8 cellular contexts compared by ENCODE assay signal in genomic region chr14:50830044-50830931, GRCh38. TPM values are rescaled to one million over a fixed set of nuclear protein-coding genes. Genes with fewer than 3 reads are reported as not detected.
A peak's percentile ranks its signal among the peaks of the same experiment; 100 is the strongest.
DNase-seq lines count a peak whose midpoint lies in the region; TF ChIP-seq lines count a peak whose summit lies in the region.

No MANE protein-coding gene starts in this region.

- H2BK12ac ChIP-seq in H9 (ENCODE audit: insufficient read length, low read depth, low read length) = no peak overlapping the region

- peak overlapping the region; percentile 70; the same call in 1 of the 2 replicates for H3K14ac ChIP-seq in H9 (ENCODE audit: insufficient read depth, low read length)

- peak overlapping the region; percentile 64 to 98 (median 92) for H3K4me3 ChIP-seq in skin epidermis

- H3K27ac ChIP-seq in H9 (ENCODE audit: insufficient read length, low read depth, low read length) (no peak overlapping the region), skin epidermis (peak overlapping the region; percentile 73 to 96 (median 90))

- no peak overlapping the region for H3K56ac ChIP-seq in H9 (ENCODE audit: insufficient read length, low read depth, low read length)

- no peak overlapping the region for H3K4ac ChIP-seq in H9 (ENCODE audit: low read depth, low read length)

- H3K36me3 Mint-ChIP-seq in H9 (ENCODE audit: insufficient read depth in 1 of 3, low read depth in 3 of 3) (peaks cover 2 to 10% (median 2%) of the 10 kb centered on the region in 3 experiments), brain (no peaks in the 10 kb centered on the region)

- DNase-seq in GDM1 (lab: John Stamatoyannopoulos, UW) (peak; percentile 38), H9 (peak; percentile 81), M059J (ENCODE audit: low read depth) (peak; percentile 54), T-helper 9 cell (peak; percentile 53), iPS-NIHi11 (ENCODE audit: low spot score) (peak; percentile 80), NCI-H2196 treated with DMSO at 0.1 percent for 48 hours (lab: John Stamatoyannopoulos, UW; ENCODE audit: unreplicated experiment) (no peak)

- no peak overlapping the region for H3K9ac ChIP-seq in H9 (ENCODE audit: extremely low read depth, insufficient read length, low read length)

- H4K20me1 ChIP-seq in H9 (ENCODE audit: control insufficient read depth, insufficient read depth, insufficient read length) = no peaks in the 10 kb centered on the region

- H3K18ac ChIP-seq in H9 (ENCODE audit: insufficient read length, low read depth, low read length) = no peak overlapping the region

- no peak overlapping the region for H3T11ph ChIP-seq in H9 (ENCODE audit: low read length)

- H4K8ac ChIP-seq in H9 (replicated peaks; ENCODE audit: insufficient read length, low read depth, low read length) = no peak overlapping the region

- H2BK15ac ChIP-seq in H9 (ENCODE audit: low read depth, low read length) = no peak overlapping the region

- no peak overlapping the region for H3K23ac ChIP-seq in H9 (ENCODE audit: insufficient read length, low read depth, low read length)

- H3K9me3 Mint-ChIP-seq in H9 (peaks cover 0 to 4% of the 10 kb centered on the region in 2 experiments; a peak in 1 of 5 replicates), brain (peaks cover 0 to 2% (median 0%) of the 10 kb centered on the region in 5 experiments)

- H2AFZ ChIP-seq in H9 (ENCODE audit: low read length) = no peak overlapping the region

- no peak overlapping the region for H2AK5ac ChIP-seq in H9 (ENCODE audit: insufficient read length, low read length)

- H3K27me3 ChIP-seq in H9 (ENCODE audit: insufficient read depth, low read length) = peaks cover 31% of the 10 kb centered on the region

- no peaks in the 10 kb centered on the region for H3K4me1 ChIP-seq in H9 (ENCODE audit: insufficient read depth, low read length)

- peaks cover 14% of the 10 kb centered on the region for H3K23me2 ChIP-seq in H9 (ENCODE audit: insufficient read length, low read depth, low read length, poor library complexity, severe bottlenecking)

- no peaks in the 10 kb centered on the region for H3K79me1 ChIP-seq in H9 (ENCODE audit: insufficient read depth, low read depth, low read length, poor library complexity, severe bottlenecking)

- H3K79me2 ChIP-seq in H9 (ENCODE audit: insufficient read depth, low read length) = no peaks in the 10 kb centered on the region

- H2BK20ac ChIP-seq in H9 (ENCODE audit: low read depth, low read length, poor library complexity, severe bottlenecking) = no peak overlapping the region

- peak overlapping the region in 1 of 3 experiments; percentile 60; a peak in 1 of 7 replicates for H3K27ac Mint-ChIP-seq in H9
- H3K27ac Mint-ChIP-seq in brain = peak overlapping the region; percentile 76 to 97 (median 94)

- H2BK5ac ChIP-seq in H9 (ENCODE audit: insufficient read length, low read length) = no peak overlapping the region

- TF ChIP-seq CTCF in H9 (conservative IDR thresholded peaks at IDR 0.05) (no peak), brain (conservative IDR thresholded peaks at IDR 0.05) (no peak)

- H4K5ac ChIP-seq in H9 (ENCODE audit: insufficient read length, low read depth, low read length) = no peak overlapping the region

- H2BK120ac ChIP-seq in H9 (ENCODE audit: low read depth, low read length, poor library complexity, severe bottlenecking) = no peak overlapping the region

- H3K4me3 Mint-ChIP-seq in H9 = peak overlapping the region; percentile 68 to 85
- peak overlapping the region; percentile 92 to 97 (median 93) for H3K4me3 Mint-ChIP-seq in brain

- no peak overlapping the region for H4K91ac ChIP-seq in H9 (ENCODE audit: insufficient read length, low read depth, low read length)

- H3K4me2 ChIP-seq in H9 (ENCODE audit: insufficient read depth, insufficient read length, low read length) = peak overlapping the region; percentile 81

- no peaks in the 10 kb centered on the region for H3K9me3 ChIP-seq in H9 (ENCODE audit: control insufficient read depth, low read depth, low read length)

- H3K4me1 Mint-ChIP-seq in H9 = peaks cover 32 to 34% of the 10 kb centered on the region in 2 experiments
- peaks cover 54% of the 10 kb centered on the region for H3K4me1 Mint-ChIP-seq in brain

- WGBS in H9 (ENCODE audit: extremely low coverage, insufficient read length, low lambda C conversion rate) = no CpG with 5 or more reads among the region's 93 CpGs

- H3K27me3 Mint-ChIP-seq in H9 (ENCODE audit: low read depth) (peaks cover 87% of the 10 kb centered on the region), brain (peaks cover 23% of the 10 kb centered on the region)

RNA-seq across cellular contexts. Expression of gene NIN, which starts 0.7 kb away (rescaled TPM):
- total RNA-seq in H9 (2021) = 15.4 and 18.4 TPM in 2 replicates
- total RNA-seq in M059J (2014; rRNA removed; shearing (Covaris generic)) = 7.1 and 16.0 TPM in 2 replicates
- 8.5 TPM for polyA plus RNA-seq in brain (ENCODE audit: insufficient read depth, low read depth, low replicate concordance)

RNA-seq across cellular contexts. Expression of gene ABHD12B, which starts 41.6 kb away (rescaled TPM):
- 42.4 and 51.0 TPM in 2 replicates for total RNA-seq in H9 (2021)
- not detected in 2 replicates for total RNA-seq in M059J (2014; rRNA removed; shearing (Covaris generic))
- 3.2 TPM for polyA plus RNA-seq in brain (ENCODE audit: insufficient read depth, low read depth, low replicate concordance)

Comparison
In these comparisons a context has a peak if more than half of its experiments do, and no peak if none do; other contexts are left out.
1. RNA of gene ABHD12B, which starts 41.6 kb away (total RNA-seq): 42.4 to 51.0 TPM in H9; not detected in M059J; every median in the first group is over 10 times any median in the second.